In the genomic region with DNA sequence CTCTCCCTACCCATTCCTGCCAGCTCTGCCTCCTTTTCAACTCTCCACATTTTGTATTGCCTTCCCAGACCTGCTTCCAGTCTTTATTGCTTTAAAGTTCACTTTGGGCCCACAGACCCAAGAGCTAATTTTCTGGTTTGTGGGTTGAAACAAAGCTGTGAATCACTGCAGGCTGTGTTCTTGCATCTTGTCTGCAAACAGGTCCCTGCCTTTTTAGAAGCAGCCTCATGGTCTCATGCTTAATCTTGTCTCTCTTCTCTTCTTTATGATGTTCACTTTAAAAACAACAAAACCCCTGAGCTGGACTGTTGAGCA, we compare ENCODE assay signal across 9 cellular contexts. TPM values are rescaled to one million over a fixed set of nuclear protein-coding genes. Genes with fewer than 3 reads are reported as not detected.
A peak's percentile ranks its signal among the peaks of the same experiment; 100 is the strongest.
DNase-seq lines count a peak whose midpoint lies in the region; ATAC-seq and TF ChIP-seq lines count a peak whose summit lies in the region.
"Had no signal": no experiment of that assay in that cellular context is flagged by ENCODE, and none has a peak within 500 bp of the region (broad histone marks: within the 10 kb centered on the region; RNA-seq: fewer than 3 reads in every experiment).

No MANE protein-coding gene starts in this region.

- H3K9me3 ChIP-seq in SU-DHL-6 (ENCODE audit: insufficient read depth, low read length) (no peaks in the 10 kb centered on the region), WERI-Rb-1 (ENCODE audit: severe bottlenecking) (no peaks in the 10 kb centered on the region)

- peak overlapping the region; percentile 99 for H3K27ac ChIP-seq in SU-DHL-6 (ENCODE audit: low read depth, low read length)
- H3K27ac ChIP-seq in WERI-Rb-1, result no peak overlapping the region

- H3K4me2 ChIP-seq in SU-DHL-6 (ENCODE audit: low read depth, low read length, poor library complexity, severe bottlenecking), result peak overlapping the region; percentile 86

- H3K36me3 ChIP-seq in SU-DHL-6 (ENCODE audit: low read length) (peaks cover 41% of the 10 kb centered on the region), WERI-Rb-1 (peaks cover 57% of the 10 kb centered on the region)

- DNase-seq in fibroblast of pulmonary artery (ENCODE audit: low read depth) (no peak), skeletal muscle cell (ENCODE audit: low read depth) (no peak), NOMO-1 (lab: John Stamatoyannopoulos, UW; ENCODE audit: unreplicated experiment in 2 of 2) (no peak), mucosa of gallbladder (ENCODE audit: low spot score) (no peak), WERI-Rb-1 (no peak), NCI-H1694 (lab: John Stamatoyannopoulos, UW) (no peak)
- DNase-seq: NCI-H345 had no signal

- H4K20me1 ChIP-seq in SU-DHL-6 (ENCODE audit: low read depth, low read length), result peaks cover 2% of the 10 kb centered on the region; the same call in 1 of the 2 replicates

- ATAC-seq in GM18505 (IDR thresholded peaks at IDR 0.05; ENCODE audit: unreplicated experiment), result no peak

- TF ChIP-seq CTCF in SU-DHL-6 (IDR thresholded peaks at IDR 0.05; ENCODE audit: insufficient read depth, low read length, poor library complexity, severe bottlenecking) (no peak), fibroblast of pulmonary artery (IDR thresholded peaks at IDR 0.05; ENCODE audit: low read length, missing control alignments) (no peak), WERI-Rb-1 (IDR thresholded peaks at IDR 0.05; ENCODE audit: low read depth, low read length) (no peak)

- H3F3A ChIP-seq in SU-DHL-6 (ENCODE audit: insufficient read depth), result peaks cover 88% of the 10 kb centered on the region

- H3K9ac ChIP-seq in SU-DHL-6 (ENCODE audit: low read length), result peak overlapping the region; percentile 97

- H3K79me2 ChIP-seq in SU-DHL-6 (ENCODE audit: insufficient read depth, low read length), result peaks cover 48% of the 10 kb centered on the region

- peak; percentile 56 for TF ChIP-seq POLR2A in GM18505 (IDR thresholded peaks at IDR 0.05; ENCODE audit: borderline replicate concordance, extremely low read depth, insufficient read depth, insufficient read length)

- H3K4me3 ChIP-seq in SU-DHL-6 (ENCODE audit: insufficient read depth, low read length, poor library complexity, severe bottlenecking) (no peak overlapping the region), fibroblast of pulmonary artery (replicated peaks; ENCODE audit: low read depth, low read length) (peak overlapping the region; percentile 12), skeletal muscle cell (ENCODE audit: low read depth, low read length) (peak overlapping the region; percentile 94), WERI-Rb-1 (ENCODE audit: low read depth, low read length) (no peak overlapping the region)

- H3K27me3 ChIP-seq in SU-DHL-6 (ENCODE audit: low read length) (no peaks in the 10 kb centered on the region), WERI-Rb-1 (ENCODE audit: insufficient read depth, low read depth, severe bottlenecking) (no peaks in the 10 kb centered on the region)

- H2AFZ ChIP-seq in SU-DHL-6 (ENCODE audit: low read depth, low read length, severe bottlenecking), result no peak overlapping the region

- no peaks in the 10 kb centered on the region for H3K9me2 ChIP-seq in SU-DHL-6 (replicated peaks; ENCODE audit: insufficient read depth, low read length)

RNA-seq across cellular contexts. Expression of a gene that starts 3.8 kb away (rescaled TPM):
- total RNA-seq in mucosa of gallbladder, result 111 TPM

RNA-seq across cellular contexts. Expression of a gene that starts 41.9 kb away (rescaled TPM):
- 272 TPM for total RNA-seq in mucosa of gallbladder

Comparison
In these comparisons a context has a peak if more than half of its experiments do, and no peak if none do; other contexts are left out.
1. H3K4me3 ChIP-seq: peak in fibroblast of pulmonary artery (single experiment) and skeletal muscle cell (single experiment); none in SU-DHL-6 (single experiment) and WERI-Rb-1 (single experiment).